29 cellular contexts compared by ENCODE assay signal in the genomic region with DNA sequence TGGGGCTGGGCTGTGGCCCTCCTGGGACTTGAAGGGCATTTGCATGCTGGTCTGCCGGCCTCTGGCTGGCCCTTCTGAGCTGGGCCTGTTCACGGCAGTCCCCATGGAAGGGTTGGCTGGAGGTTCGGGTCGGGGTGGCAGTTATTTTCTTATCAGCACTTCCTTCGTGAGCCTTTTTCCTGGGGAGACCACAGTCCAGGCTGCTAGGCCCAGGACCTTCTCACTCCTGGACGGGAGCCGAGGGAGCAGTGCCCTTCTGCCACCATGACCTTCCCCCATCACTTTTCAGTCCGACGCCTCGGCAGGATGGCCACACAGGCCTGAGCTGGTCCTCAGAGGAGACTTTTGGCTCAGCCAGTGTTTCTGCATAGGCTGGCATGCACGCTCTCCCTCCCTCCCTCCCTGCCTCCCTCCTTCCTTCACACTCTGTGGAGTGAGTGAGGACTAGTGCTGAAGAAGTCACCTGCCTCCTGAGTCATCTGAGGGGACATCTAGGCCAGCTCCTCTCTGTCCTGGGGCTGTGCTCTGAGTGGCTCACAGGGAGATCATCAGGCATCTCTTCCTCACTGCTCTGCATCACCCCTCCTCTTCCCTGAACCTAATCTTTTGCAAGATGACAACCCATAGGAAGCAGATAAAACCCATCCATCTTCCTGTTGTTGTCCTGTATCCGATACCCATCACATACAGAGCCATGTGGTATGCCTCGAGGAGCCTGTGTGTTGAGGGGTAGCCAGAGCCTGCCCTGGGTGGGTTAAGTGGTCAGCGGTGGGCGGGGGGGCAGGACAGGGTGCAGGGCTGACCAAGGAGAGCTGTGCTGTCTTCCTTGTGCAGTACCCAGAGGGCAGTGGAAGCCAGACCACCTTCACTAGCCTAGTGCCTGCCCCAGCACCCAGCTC.
DNase-seq lines count a peak whose midpoint lies in the region; ATAC-seq and TF ChIP-seq lines count a peak whose summit lies in the region.
"Had no signal": no experiment of that assay in that cellular context is flagged by ENCODE, and none has a peak within 500 bp of the region (broad histone marks: within the 10 kb centered on the region; RNA-seq: fewer than 3 reads in every experiment).

No MANE protein-coding gene starts in this region.

- no peak overlapping the region for H3K4me2 ChIP-seq in SK-N-SH
- H3K4me2 ChIP-seq: neural progenitor cell had no signal

- CTCF ChIA-PET in SK-N-SH (lab: Yijun Ruan, JAX): interaction anchor here (0.7 to 17.6 kb wide), 9 partner anchors 10 to 107 kb away, joined by 3 to 177 read pairs (median 4); no protein-coding TSS in a partner anchor

- no peaks in the 10 kb centered on the region for H3F3A ChIP-seq in SK-N-SH (replicated peaks; ENCODE audit: insufficient read depth)

- peak overlapping the region; percentile 83 for H3K27ac Mint-ChIP-seq in activated T-helper 17 cell treated with anti-CD3 and anti-CD28 coated beads, Interleukin-2, amount 50 U/mL, for 72 hours
- H3K27ac Mint-ChIP-seq: activated naive CD8-positive, alpha-beta T cell treated with anti-CD3 and anti-CD28 coated beads, Interleukin-2, amount 10 ng/mL, durations not matched to agents 7 days and 5 days; neural progenitor cell had no signal

- TF ChIP-seq POLR2A in ovary (IDR thresholded peaks at IDR 0.05): no peak

- peak; percentile 48; the same call in 1 of the 2 replicates for TF ChIP-seq RAD21 in SK-N-SH (IDR thresholded peaks at IDR 0.05; ENCODE audit: low read length)

- peaks cover 3% of the 10 kb centered on the region for H3K9me3 Mint-ChIP-seq in activated T-helper 17 cell treated with anti-CD3 and anti-CD28 coated beads, Interleukin-2, amount 50 U/mL, for 72 hours

- H3K9me3 ChIP-seq in SK-N-SH (no peaks in the 10 kb centered on the region), neutrophil (no peaks in the 10 kb centered on the region), ovary (no peaks in the 10 kb centered on the region)
- H3K9me3 ChIP-seq: colonic mucosa, psoas muscle, upper lobe of right lung had no signal

- H3K4me1 Mint-ChIP-seq in activated T-helper 17 cell treated with anti-CD3 and anti-CD28 coated beads, Interleukin-2, amount 50 U/mL, for 72 hours: peaks cover 20% of the 10 kb centered on the region

- H3K27me3 Mint-ChIP-seq in activated T-helper 17 cell treated with anti-CD3 and anti-CD28 coated beads, Interleukin-2, amount 50 U/mL, for 72 hours: no peaks in the 10 kb centered on the region
- H3K27me3 Mint-ChIP-seq: activated naive CD8-positive, alpha-beta T cell treated with anti-CD3 and anti-CD28 coated beads, Interleukin-2, amount 10 ng/mL, durations not matched to agents 7 days and 5 days had no signal

- no peaks in the 10 kb centered on the region for H3K36me3 ChIP-seq in SK-N-SH (replicated peaks in 1 of 2; ENCODE audit: control insufficient read depth in 1 of 2, insufficient read depth in 2 of 2, low read length in 1 of 2)
- peaks cover 60% of the 10 kb centered on the region for H3K36me3 ChIP-seq in neutrophil
- H3K36me3 ChIP-seq in ovary: no peaks in the 10 kb centered on the region
- peaks cover 5% of the 10 kb centered on the region for H3K36me3 ChIP-seq in H7 (replicated peaks; ENCODE audit: control insufficient read depth, insufficient read depth, low read length)
- H3K36me3 ChIP-seq: colonic mucosa, neural progenitor cell, upper lobe of right lung had no signal

- H3K4me3 Mint-ChIP-seq in activated T-helper 17 cell treated with anti-CD3 and anti-CD28 coated beads, Interleukin-2, amount 50 U/mL, for 72 hours: peak overlapping the region; percentile 56
- H3K4me3 Mint-ChIP-seq: activated naive CD8-positive, alpha-beta T cell treated with anti-CD3 and anti-CD28 coated beads, Interleukin-2, amount 10 ng/mL, durations not matched to agents 7 days and 5 days; H9; neural progenitor cell; stimulated activated naive B cell treated with anti-CD40 and anti-IgM and Interleukin-4, amounts not matched to agents 10 μg/mL and 1 μg/mL and 100 μg/mL, for 72 hours had no signal

- no peaks in the 10 kb centered on the region for H3K9me2 ChIP-seq in SK-N-SH

- H3K4me3 ChIP-seq in SK-N-SH (ENCODE audit: low read depth in 2 of 2, low read length in 1 of 2) (no peak overlapping the region), neutrophil (ENCODE audit: low read depth in 1 of 2, low read length in 1 of 2) (no peak overlapping the region), ovary (no peak overlapping the region), H7 (ENCODE audit: insufficient read depth, low read depth, low read length) (no peak overlapping the region)
- H3K4me3 ChIP-seq: colonic mucosa, GM12878, K562, neural progenitor cell, psoas muscle, upper lobe of right lung had no signal

- TF ChIP-seq CTCF in SK-N-SH (IDR thresholded peaks at IDR 0.05): no peak
- no peak for TF ChIP-seq CTCF in neutrophil (IDR thresholded peaks at IDR 0.05)
- TF ChIP-seq CTCF in ovary (IDR thresholded peaks at IDR 0.05): no peak

- peaks cover 3% of the 10 kb centered on the region; the same call in 1 of the 2 replicates for H4K20me1 ChIP-seq in SK-N-SH (ENCODE audit: insufficient read depth)

- TF ChIP-seq EP300 in SK-N-SH (IDR thresholded peaks at IDR 0.05; ENCODE audit: borderline replicate concordance in 1 of 2, low read depth in 1 of 2, low read length in 1 of 2) (peak in 1 of 2 experiments; percentile 98; a peak in 2 of 4 replicates), ovary (IDR thresholded peaks at IDR 0.05) (no peak)

- H3K27me3 ChIP-seq in SK-N-SH (ENCODE audit: insufficient read depth) (no peaks in the 10 kb centered on the region), neutrophil (no peaks in the 10 kb centered on the region), ovary (no peaks in the 10 kb centered on the region), H7 (ENCODE audit: control insufficient read depth, insufficient read depth, low read length) (no peaks in the 10 kb centered on the region)
- H3K27me3 ChIP-seq: colonic mucosa, neural progenitor cell, upper lobe of right lung had no signal

- intact Hi-C loops in left ventricle myocardium superior (cut with micrococcal nuclease): no loop called here
- intact Hi-C loops in ovary (cut with DNase I): no loop called here

- peaks cover 22% of the 10 kb centered on the region for H3K36me3 Mint-ChIP-seq in activated T-helper 17 cell treated with anti-CD3 and anti-CD28 coated beads, Interleukin-2, amount 50 U/mL, for 72 hours (ENCODE audit: low read depth)
- H3K36me3 Mint-ChIP-seq: activated naive CD8-positive, alpha-beta T cell treated with anti-CD3 and anti-CD28 coated beads, Interleukin-2, amount 10 ng/mL, durations not matched to agents 7 days and 5 days; neural progenitor cell had no signal

- peaks cover 20% of the 10 kb centered on the region; the same call in 1 of the 2 replicates for H3K79me2 ChIP-seq in SK-N-SH (ENCODE audit: insufficient read depth)

- DNase-seq in SK-N-SH: peak; percentile 86
- DNase-seq in left ventricle myocardium superior: peak; percentile 40
- no peak for DNase-seq in activated CD8-positive, alpha-beta memory T cell treated with anti-CD3 and anti-CD28 coated beads, Interleukin-2, amount 50 U/mL, for 4 hours
- no peak for DNase-seq in ovary
- DNase-seq in H7: no peak
- DNase-seq: activated CD4-positive, alpha-beta T cell treated with anti-CD3 and anti-CD28 coated beads for 1 hour; activated gamma-delta T cell treated with Interleukin-2 at 50 U/mL for 16 hours; activated naive CD8-positive, alpha-beta T cell treated with anti-CD3 and anti-CD28 coated beads, Interleukin-2, amount 10 ng/mL, durations not matched to agents 7 days and 5 days; aorta; colonic mucosa; DMS153; effector CD8-positive, alpha-beta T cell; H9; left colon; mesenchymal stem cell; NCI-H1105; NCI-H187 treated with DMSO at 0.1 percent for 48 hours; NCI-H2171 treated with DMSO at 0.1 percent for 48 hours; NCI-H510A treated with DMSO at 0.1 percent for 48 hours; psoas muscle; upper lobe of right lung had no signal

- ATAC-seq in activated T-helper 17 cell treated with anti-CD3 and anti-CD28 coated beads, Interleukin-2, amount 50 U/mL, for 72 hours (replicated peaks): no peak
- peak; percentile 23 for ATAC-seq in left ventricle myocardium superior
- no peak for ATAC-seq in GM19328 (IDR thresholded peaks at IDR 0.05; ENCODE audit: unreplicated experiment)
- ATAC-seq: esophagus mucosa, GM12878, K562, left colon, psoas muscle had no signal

- H3K27ac ChIP-seq in SK-N-SH (ENCODE audit: low read depth in 2 of 2, low read length in 1 of 2) (peak overlapping the region; percentile 6 to 97; a peak in 3 of 4 replicates), neutrophil (peak overlapping the region; percentile 63), ovary (no peak overlapping the region)
- H3K27ac ChIP-seq: colonic mucosa, neural progenitor cell, psoas muscle, upper lobe of right lung had no signal

- no peak overlapping the region for H2AFZ ChIP-seq in SK-N-SH (ENCODE audit: low read depth)
- H2AFZ ChIP-seq: neural progenitor cell had no signal

- H3K4me1 ChIP-seq in SK-N-SH (ENCODE audit: control insufficient read depth in 1 of 2, insufficient read depth in 2 of 2, low read depth in 1 of 2, low read length in 1 of 2) (peaks cover 0 to 91% of the 10 kb centered on the region in 2 experiments; a peak in 1 of 4 replicates), neutrophil (ENCODE audit: control insufficient read depth in 1 of 2, insufficient read depth in 1 of 2, low read depth in 1 of 2, low read length in 1 of 2) (peaks cover 0 to 18% of the 10 kb centered on the region in 2 experiments), ovary (ENCODE audit: insufficient read depth) (no peaks in the 10 kb centered on the region)
- H3K4me1 ChIP-seq: colonic mucosa, psoas muscle, upper lobe of right lung had no signal

- POLR2A ChIA-PET in SK-N-SH (lab: Yijun Ruan, JAX): interaction anchor here (0.6 to 6.3 kb wide), 9 partner anchors 9 to 98 kb away, joined by 3 to 69 read pairs (median 5); no protein-coding TSS in a partner anchor

- WGBS in SK-N-SH (ENCODE audit: low lambda C conversion rate): 72% methylated on average over 8 of the region's 15 CpGs
- WGBS in ovary, 3 donors: 74 to 79% (median 76%) methylated on average over 15 of the region's 15 CpGs

- H3K9ac ChIP-seq in SK-N-SH: no peak overlapping the region
- H3K9ac ChIP-seq: neural progenitor cell had no signal

TF ChIP-seq in SK-N-SH, 30 proteins besides CTCF, POLR2A, EP300 and RAD21 (continues in another document):
- TF ChIP-seq NRF1 (IDR thresholded peaks at IDR 0.05; ENCODE audit: low read depth, low read length) (no peak), CHD2 (IDR thresholded peaks at IDR 0.05; ENCODE audit: low read length, partially characterized antibody) (peak; percentile 76), RFX5 (IDR thresholded peaks at IDR 0.05; ENCODE audit: low read length) (no peak)
- TF ChIP-seq, protein P1, sequence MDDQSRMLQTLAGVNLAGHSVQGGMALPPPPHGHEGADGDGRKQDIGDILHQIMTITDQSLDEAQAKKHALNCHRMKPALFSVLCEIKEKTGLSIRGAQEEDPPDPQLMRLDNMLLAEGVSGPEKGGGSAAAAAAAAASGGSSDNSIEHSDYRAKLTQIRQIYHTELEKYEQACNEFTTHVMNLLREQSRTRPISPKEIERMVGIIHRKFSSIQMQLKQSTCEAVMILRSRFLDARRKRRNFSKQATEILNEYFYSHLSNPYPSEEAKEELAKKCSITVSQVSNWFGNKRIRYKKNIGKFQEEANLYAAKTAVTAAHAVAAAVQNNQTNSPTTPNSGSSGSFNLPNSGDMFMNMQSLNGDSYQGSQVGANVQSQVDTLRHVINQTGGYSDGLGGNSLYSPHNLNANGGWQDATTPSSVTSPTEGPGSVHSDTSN (IDR thresholded peaks at IDR 0.05): peak; percentile 16; the same call in 1 of the 2 replicates

Comparison
In these comparisons a context has a peak if more than half of its experiments do, and no peak if none do; other contexts are left out.
1. DNase-seq: peak in SK-N-SH (single experiment) and left ventricle myocardium superior (single experiment); none in activated CD8-positive, alpha-beta memory T cell treated with anti-CD3 and anti-CD28 coated beads, Interleukin-2, amount 50 U/mL, for 4 hours (single experiment), ovary (0 of 5) and H7 (single experiment).
2. H3K27ac ChIP-seq: peak in SK-N-SH (2 of 2) and neutrophil (single experiment); none in ovary (0 of 2).